8 cellular contexts compared by ENCODE assay signal in the genomic region with DNA sequence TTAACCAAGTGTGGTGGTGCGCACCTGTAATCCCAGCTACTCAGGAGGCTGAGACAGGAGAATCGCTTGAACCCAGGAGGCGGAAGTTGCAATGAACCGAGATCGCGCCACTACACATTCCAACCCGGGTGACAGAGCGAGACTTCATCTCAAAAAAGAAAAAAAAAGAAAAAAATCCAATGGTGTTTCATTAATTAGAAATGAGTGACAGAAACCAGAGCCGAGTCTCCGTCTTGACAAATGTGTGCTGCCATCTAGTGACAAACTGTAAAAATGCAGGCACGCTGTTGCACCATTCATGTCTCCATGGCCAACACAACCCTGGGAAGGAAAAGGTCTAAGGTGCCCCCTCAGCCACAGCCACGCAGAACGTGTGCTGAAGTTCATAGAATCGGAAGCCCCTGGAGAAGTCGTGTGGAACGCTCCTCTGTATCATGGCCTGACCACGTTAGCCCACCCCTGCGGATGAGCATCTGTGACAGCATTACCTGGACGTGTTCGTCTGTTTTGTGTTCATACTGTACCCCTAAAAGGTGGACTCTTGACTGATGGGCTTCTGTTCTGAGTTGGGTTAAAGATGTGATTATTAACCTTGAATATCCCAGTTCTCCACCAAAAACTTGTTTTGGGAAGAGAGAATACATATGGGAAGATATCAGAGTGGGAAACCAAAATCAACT.
A peak's percentile ranks its signal among the peaks of the same experiment; 100 is the strongest.
DNase-seq lines count a peak whose midpoint lies in the region; ATAC-seq and TF ChIP-seq lines count a peak whose summit lies in the region.

No MANE protein-coding gene starts in this region.

- H3K4me3 ChIP-seq in RWPE2 (ENCODE audit: severe bottlenecking), result no peak overlapping the region
- no peak overlapping the region for H3K4me3 ChIP-seq in gastroesophageal sphincter
- H3K4me3 ChIP-seq in ovary, result no peak overlapping the region

- peaks cover 3% of the 10 kb centered on the region for H3K9me3 Mint-ChIP-seq in type B pancreatic cell

- ATAC-seq in RWPE2 (ENCODE audit: low read depth), result peak; percentile 50; the same call in 1 of the 3 replicates
- ATAC-seq in gastroesophageal sphincter, result peak; percentile 54
- ATAC-seq in HG03139 (IDR thresholded peaks at IDR 0.05; ENCODE audit: unreplicated experiment), result no peak

- H3K27me3 ChIP-seq in RWPE2 (ENCODE audit: insufficient read depth, poor library complexity, severe bottlenecking) (no peaks in the 10 kb centered on the region), gastroesophageal sphincter (no peaks in the 10 kb centered on the region), ovary (no peaks in the 10 kb centered on the region)

- intact Hi-C loops in ovary (cut with DNase I), result loop anchor here (1.0 to 10.0 kb wide), 6 partner anchors 60 to 142 kb away; no protein-coding TSS in a partner anchor

- TF ChIP-seq EP300 in gastroesophageal sphincter (IDR thresholded peaks at IDR 0.05) (no peak), ovary (IDR thresholded peaks at IDR 0.05) (no peak)

- H3K36me3 ChIP-seq in RWPE2 (ENCODE audit: low read depth) (no peaks in the 10 kb centered on the region), gastroesophageal sphincter (no peaks in the 10 kb centered on the region), ovary (no peaks in the 10 kb centered on the region)

- peaks cover 21% of the 10 kb centered on the region for H3K4me1 Mint-ChIP-seq in type B pancreatic cell (ENCODE audit: unreplicated experiment)

- DNase-seq in GF-D8 (lab: John Stamatoyannopoulos, UW), result peak; percentile 43
- peak in 52 of 76 experiments; percentile 1 to 81 (median 25) for DNase-seq in HUDEP-2 (lab: John Stamatoyannopoulos, UW; ENCODE audit: unreplicated experiment in 76 of 76)
- no peak for DNase-seq in RWPE2 (ENCODE audit: low spot score)
- DNase-seq in activated gamma-delta T cell treated with anti-CD3 and anti-CD28 coated beads, Interleukin-2, amount 50 U/mL, for 16 hours (ENCODE audit: low read depth), result peak; percentile 58
- peak; percentile 58 to 81 (median 64) for DNase-seq in ovary
- DNase-seq in type B pancreatic cell (ENCODE audit: extremely low spot score, unreplicated experiment), result no peak

- H3K27ac ChIP-seq in RWPE2 (ENCODE audit: poor library complexity, severe bottlenecking), result no peak overlapping the region
- no peak overlapping the region for H3K27ac ChIP-seq in gastroesophageal sphincter
- H3K27ac ChIP-seq in ovary, result no peak overlapping the region

- TF ChIP-seq CTCF in RWPE2 (IDR thresholded peaks at IDR 0.05; ENCODE audit: poor library complexity, severe bottlenecking), result peak; percentile 85
- TF ChIP-seq CTCF in gastroesophageal sphincter (IDR thresholded peaks at IDR 0.05), result peak; percentile 87 to 93 (median 90)
- peak; percentile 74 to 86 (median 77) for TF ChIP-seq CTCF in ovary (IDR thresholded peaks at IDR 0.05)
- peak; percentile 91 for TF ChIP-seq CTCF in type B pancreatic cell (conservative IDR thresholded peaks at IDR 0.05)

- H3K4me1 ChIP-seq in RWPE2 (ENCODE audit: insufficient read depth, poor library complexity, severe bottlenecking) (no peaks in the 10 kb centered on the region), gastroesophageal sphincter (peaks cover 0 to 4% (median 4%) of the 10 kb centered on the region in 3 donors), ovary (ENCODE audit: insufficient read depth) (peaks cover 4% of the 10 kb centered on the region)

- 30 to 48% methylated on average over 7 to 19 of the region's 20 CpGs for WGBS in gastroesophageal sphincter (ENCODE audit: low coverage in 1 of 2), 2 donors
- WGBS in ovary, 3 donors, result 31 to 37% (median 31%) methylated on average over 20 of the region's 20 CpGs

- H3K9me3 ChIP-seq in RWPE2 (ENCODE audit: severe bottlenecking), result no peaks in the 10 kb centered on the region
- H3K9me3 ChIP-seq in gastroesophageal sphincter, result no peaks in the 10 kb centered on the region
- no peaks in the 10 kb centered on the region for H3K9me3 ChIP-seq in ovary

- H3K4me3 Mint-ChIP-seq in type B pancreatic cell, result no peak overlapping the region

- H3K36me3 Mint-ChIP-seq in type B pancreatic cell, result no peaks in the 10 kb centered on the region

- H3K27me3 Mint-ChIP-seq in type B pancreatic cell, result no peaks in the 10 kb centered on the region

- no peak overlapping the region for H3K27ac Mint-ChIP-seq in type B pancreatic cell

- no peak for TF ChIP-seq POLR2A in gastroesophageal sphincter (IDR thresholded peaks at IDR 0.05)
- no peak for TF ChIP-seq POLR2A in ovary (IDR thresholded peaks at IDR 0.05)

Comparison
In these comparisons a context has a peak if more than half of its experiments do, and no peak if none do; other contexts are left out.
1. DNase-seq: peak in GF-D8 (single experiment), HUDEP-2 (52 of 76), activated gamma-delta T cell treated with anti-CD3 and anti-CD28 coated beads, Interleukin-2, amount 50 U/mL, for 16 hours (single experiment) and ovary (5 of 5); none in RWPE2 (single experiment) and type B pancreatic cell (single experiment).
2. Peak in every context shown above with its lines, with median percentiles within 50 percentile points of each other: CTCF ChIP-seq.